Comparison of ENCODE assay signal across 9 cellular contexts in the genomic region with DNA sequence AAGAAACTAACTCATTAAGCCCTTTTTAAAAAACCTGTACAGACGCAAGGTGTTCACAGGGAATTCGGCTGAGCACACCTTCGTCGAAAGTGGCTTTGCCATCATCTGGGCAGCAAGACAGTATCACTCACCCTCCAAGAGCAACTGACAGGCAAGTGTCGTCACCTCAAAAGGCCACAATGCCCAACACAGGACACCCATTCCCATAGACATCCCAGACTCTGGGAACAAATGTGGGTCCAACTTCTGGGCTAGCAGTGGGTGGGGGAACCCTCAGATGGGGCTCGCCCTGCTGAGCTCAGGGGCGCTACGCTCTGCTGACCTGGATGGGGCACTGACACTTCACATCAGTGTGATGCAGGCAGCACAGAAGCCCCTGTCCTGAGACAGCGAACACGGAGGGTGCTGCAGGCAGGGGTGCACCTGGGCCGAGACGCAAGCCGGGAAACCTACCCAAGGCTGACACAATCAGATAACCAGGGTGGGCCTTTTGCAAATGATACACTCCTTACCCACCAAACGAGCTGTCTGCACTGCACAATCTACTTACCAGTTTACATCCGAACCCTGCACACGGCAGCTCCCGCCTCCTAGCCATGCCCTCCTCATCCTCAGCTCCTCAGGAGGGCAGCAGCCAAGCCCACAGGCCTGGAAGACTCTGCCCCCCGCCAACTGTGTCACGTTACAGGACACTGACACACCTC. TPM values are rescaled to one million over a fixed set of nuclear protein-coding genes. Genes with fewer than 3 reads are reported as not detected.
DNase-seq lines count a peak whose midpoint lies in the region; ATAC-seq and TF ChIP-seq lines count a peak whose summit lies in the region.
"Had no signal": no experiment of that assay in that cellular context is flagged by ENCODE, and none has a peak within 500 bp of the region (broad histone marks: within the 10 kb centered on the region; RNA-seq: fewer than 3 reads in every experiment).

No MANE protein-coding gene starts in this region.

- DNase-seq in EL (peak; percentile 6), gastrocnemius medialis (no peak), NCI-H1417 (lab: John Stamatoyannopoulos, UW) (no peak), medulla oblongata (ENCODE audit: extremely low spot score) (no peak), ureter (ENCODE audit: low spot score) (no peak)
- DNase-seq: naive B cell had no signal

- TF ChIP-seq CTCF in VCaP (conservative IDR thresholded peaks at IDR 0.05) (no peak), gastrocnemius medialis (IDR thresholded peaks at IDR 0.05 in 4 of 5, conservative IDR thresholded peaks at IDR 0.05 in 1 of 5) (no peak)

- H3K4me1 ChIP-seq in iPS-18a (ENCODE audit: control insufficient read depth, low read depth, low read length) (peaks cover 7% of the 10 kb centered on the region), gastrocnemius medialis (peaks cover 19 to 36% of the 10 kb centered on the region in 2 donors)

- no peak for TF ChIP-seq POLR2A in gastrocnemius medialis (IDR thresholded peaks at IDR 0.05)

- H3K9me3 ChIP-seq in iPS-18a (ENCODE audit: control insufficient read depth, low read depth, low read length) (no peaks in the 10 kb centered on the region), gastrocnemius medialis (no peaks in the 10 kb centered on the region)

- H3K27ac ChIP-seq in VCaP (peak overlapping the region; percentile 90; the same call in 1 of the 2 replicates), iPS-18a (ENCODE audit: low read length) (no peak overlapping the region), gastrocnemius medialis (peak overlapping the region; percentile 80 to 88 (median 84))

- in situ Hi-C loops in gastrocnemius medialis (cut with MboI; ENCODE audit: low sequenced_read_pairs in 4 of 4): loop anchor here in 3 of 4 donors (10.0 to 25.0 kb wide), 2 partner anchors 73 to 175 kb away; no protein-coding TSS in a partner anchor

- intact Hi-C loops in gastrocnemius medialis (cut with DNase I; ENCODE audit: low total_unique reads): loop anchor here (2.0 to 10.0 kb wide), 5 partner anchors 100 to 357 kb away; partner anchors contain the start of genes IDI1 and LARP4B

- H3K36me3 ChIP-seq in iPS-18a (ENCODE audit: control insufficient read depth, low read depth, low read length): no peaks in the 10 kb centered on the region
- H3K36me3 ChIP-seq in gastrocnemius medialis: no peaks in the 10 kb centered on the region

- H3K4me3 ChIP-seq in iPS-18a (ENCODE audit: low read length) (peak overlapping the region; percentile 75), gastrocnemius medialis (peak overlapping the region; percentile 63 to 91 (median 80))

- H3K9ac ChIP-seq in iPS-18a (ENCODE audit: low read length): no peak overlapping the region

- ATAC-seq in gastrocnemius medialis (no peak), GM19397 (IDR thresholded peaks at IDR 0.05; ENCODE audit: unreplicated experiment) (no peak)

- H3K27me3 ChIP-seq in iPS-18a (ENCODE audit: control insufficient read depth, insufficient read depth, low read length) (peaks cover 32% of the 10 kb centered on the region), gastrocnemius medialis (no peaks in the 10 kb centered on the region)

RNA-seq across cellular contexts. Expression of gene DIP2C, which starts 1.7 kb away (rescaled TPM):
- total RNA-seq in gastrocnemius medialis: 10 to 100 TPM; 19.1 to 60.0 (median 30.2) TPM
- total RNA-seq in ureter: 26.8 TPM
